ENCODE assay signal across 1 cellular context in genomic region chr16:10964039-10964890, GRCh38.
TF ChIP-seq lines count a peak whose summit lies in the region.

No MANE protein-coding gene starts in this region.

TF ChIP-seq in GM12878, 131 proteins besides CTCF, POLR2A, EP300 and RAD21 (continued from another document):
- no peak for TF ChIP-seq REST (IDR thresholded peaks at IDR 0.05; ENCODE audit: low read depth, low read length)
- TF ChIP-seq SP1 (IDR thresholded peaks at IDR 0.05; ENCODE audit: low read depth, low read length), result peak; percentile 23
- no peak for TF ChIP-seq STAT3 (IDR thresholded peaks at IDR 0.05; ENCODE audit: low read depth, low read length)
- no peak for TF ChIP-seq SPI1 (IDR thresholded peaks at IDR 0.05; ENCODE audit: borderline replicate concordance, insufficient read depth, low read depth, low read length)
- peak; percentile 86; the same call in 1 of the 2 replicates for TF ChIP-seq SMARCA5 (IDR thresholded peaks at IDR 0.05)
